27 cellular contexts compared by ENCODE assay signal in genomic region chr10:15587271-15587670, GRCh38.
"Had no signal": no experiment of that assay in that cellular context is flagged by ENCODE, and none has a peak within 500 bp of the region (broad histone marks: within the 10 kb centered on the region; RNA-seq: fewer than 3 reads in every experiment).

No MANE protein-coding gene starts in this region.

- H3K4me1 ChIP-seq: stomach, suprapubic skin, testis, thyroid gland, transverse colon, upper lobe of right lung, uterus, vagina had no signal

- H3K36me3 ChIP-seq: suprapubic skin, thyroid gland, tibial nerve, transverse colon, upper lobe of left lung, upper lobe of right lung, uterus, vagina had no signal

- H3K27ac ChIP-seq: stomach, suprapubic skin, testis, thyroid gland, tibial nerve, transverse colon, upper lobe of left lung, upper lobe of right lung, vagina had no signal

- H3K27me3 ChIP-seq: stomach, suprapubic skin, testis, thyroid gland, tibial artery, tibial nerve, upper lobe of left lung, upper lobe of right lung, uterus, vagina had no signal

- ATAC-seq: stimulated activated effector memory CD8-positive, alpha-beta T cell treated with anti-CD3 and anti-CD28 coated beads, Interleukin-12 subunit alpha, Interleukin-12 subunit beta, amount 100 ng/mL, for 72 hours; stimulated activated memory B cell treated with anti-CD40 and anti-IgM and Interleukin-4, amounts not matched to agents 10 μg/mL and 1 μg/mL and 100 μg/mL, for 72 hours; stimulated activated naive B cell treated with anti-CD40 and anti-IgM and Interleukin-4, amounts not matched to agents 10 μg/mL and 1 μg/mL and 100 μg/mL, for 72 hours; stimulated activated naive CD8-positive, alpha-beta T cell treated with anti-CD3 and anti-CD28 coated beads, Interleukin-15, amount 100 ng/mL, for 72 hours; stimulated activated naive CD8-positive, alpha-beta T cell treated with anti-CD3 and anti-CD28 coated beads, Interleukin-15, Interleukin-2, amounts not matched to agents 100 U/mL and 50 U/mL, for 24 hours; upper lobe of right lung had no signal

- FAIRE-seq: urothelium cell line had no signal

- H3K4me3 ChIP-seq: stomach, suprapubic skin, testis, thoracic aorta, thyroid gland, tibial artery, tibial nerve, transverse colon, upper lobe of left lung, upper lobe of right lung, uterus, vagina had no signal

- DNase-seq: stimulated activated CD4-positive, alpha-beta T cell treated with anti-CD3 and anti-CD28 coated beads, Interleukin-2, amount 100 ng/mL, for 48 hours; stimulated activated CD4-positive, alpha-beta T cell treated with anti-CD3 and anti-CD28 coated beads, Interleukin-4, amount 100 ng/mL, for 1 hour; stimulated activated CD4-positive, alpha-beta T cell treated with anti-CD3 and anti-CD28 coated beads, Interleukin-4, amount 100 ng/mL, for 24 hours; stimulated activated CD4-positive, alpha-beta T cell treated with anti-CD3 and anti-CD28 coated beads, Interleukin-4, amount 100 ng/mL, for 4 hours; stimulated activated CD8-positive, alpha-beta memory T cell treated with anti-CD3 and anti-CD28 coated beads, Interleukin-4, amount 100 ng/mL, for 48 hours; stimulated activated naive B cell treated with anti-CD40 and anti-IgM and Interleukin-4, amounts not matched to agents 10 μg/mL and 1 μg/mL and 100 μg/mL, for 72 hours; stimulated activated naive CD4-positive, alpha-beta T cell; stimulated activated naive CD4-positive, alpha-beta T cell treated with Interleukin-2 at 50 U/mL for 16 hours; stimulated activated naive CD8-positive, alpha-beta T cell treated with anti-CD3 and anti-CD28 coated beads, Interleukin-15, amount 100 ng/mL, for 72 hours; stimulated activated naive CD8-positive, alpha-beta T cell treated with anti-CD3 and anti-CD28 coated beads, Interleukin-15, Interleukin-2, amounts not matched to agents 100 U/mL and 50 U/mL, for 24 hours; stomach; substantia nigra; testis; thyroid gland; tibial artery; transverse colon; trophoblast cell; upper lobe of left lung; upper lobe of right lung; uterus had no signal

- H3K9me3 ChIP-seq: stomach, suprapubic skin, testis, thoracic aorta, thyroid gland, tibial artery, transverse colon, upper lobe of left lung, upper lobe of right lung, uterus, vagina had no signal
